In genomic region chr16:82329504-82330192, GRCh38 we compare ENCODE assay signal across 1 cellular context.
TF ChIP-seq lines count a peak whose summit lies in the region.

No MANE protein-coding gene starts in this region.

TF ChIP-seq in HepG2, 621 proteins besides CTCF, POLR2A, EP300 and RAD21 (continued from another document and continues in another):
- TF ChIP-seq ZSCAN12 (CRISPR knock-in tag; IDR thresholded peaks at IDR 0.05) = no peak
- no peak for TF ChIP-seq PHF8 (CRISPR knock-in tag; IDR thresholded peaks at IDR 0.05)
- TF ChIP-seq SNAI1 (CRISPR knock-in tag; IDR thresholded peaks at IDR 0.05; ENCODE audit: borderline replicate concordance) = no peak
- TF ChIP-seq KAT7 (CRISPR knock-in tag; IDR thresholded peaks at IDR 0.05; ENCODE audit: borderline replicate concordance) = no peak
- no peak for TF ChIP-seq HNRNPUL1 (IDR thresholded peaks at IDR 0.05; ENCODE audit: low read depth, low read length)
- TF ChIP-seq NR2F1 (CRISPR knock-in tag; IDR thresholded peaks at IDR 0.05) = no peak
- 0 out of 2 replicates have a peak, but pooled peaks have one; percentile 32 for TF ChIP-seq HNF1B (CRISPR knock-in tag; IDR thresholded peaks at IDR 0.05)
- TF ChIP-seq ZHX2 (IDR thresholded peaks at IDR 0.05; ENCODE audit: low read depth) = no peak
- no peak for TF ChIP-seq ZHX2 (CRISPR knock-in tag; IDR thresholded peaks at IDR 0.05; ENCODE audit: borderline replicate concordance)
- TF ChIP-seq FOXA3 (CRISPR knock-in tag; IDR thresholded peaks at IDR 0.05) = peak; percentile 81
- TF ChIP-seq PLSCR1 (CRISPR knock-in tag; IDR thresholded peaks at IDR 0.05; ENCODE audit: borderline replicate concordance) = no peak
- TF ChIP-seq ZNF644 (CRISPR knock-in tag; IDR thresholded peaks at IDR 0.05; ENCODE audit: low read depth) = peak; percentile 96
- no peak for TF ChIP-seq ZNF597 (CRISPR knock-in tag; IDR thresholded peaks at IDR 0.05)
- no peak for TF ChIP-seq ZBTB4 (CRISPR knock-in tag; IDR thresholded peaks at IDR 0.05; ENCODE audit: borderline replicate concordance)
- no peak for TF ChIP-seq BHLHE40 (IDR thresholded peaks at IDR 0.05; ENCODE audit: low read length)
- TF ChIP-seq CSRNP1 (CRISPR knock-in tag; IDR thresholded peaks at IDR 0.05) = no peak
- 0 out of 2 replicates have a peak, but pooled peaks have one; percentile 35 for TF ChIP-seq THAP11 (CRISPR knock-in tag; IDR thresholded peaks at IDR 0.05)
- no peak for TF ChIP-seq ZNF710 (CRISPR knock-in tag; IDR thresholded peaks at IDR 0.05; ENCODE audit: borderline replicate concordance)
- TF ChIP-seq GFI1 (CRISPR knock-in tag; IDR thresholded peaks at IDR 0.05; ENCODE audit: borderline replicate concordance) = no peak
- TF ChIP-seq GPN1 (CRISPR knock-in tag; IDR thresholded peaks at IDR 0.05; ENCODE audit: borderline replicate concordance) = no peak
- TF ChIP-seq U2AF1 (optimal IDR thresholded peaks at IDR 0.05; ENCODE audit: low read depth, low read length) = no peak
- TF ChIP-seq FUBP1 (CRISPR knock-in tag; IDR thresholded peaks at IDR 0.05; ENCODE audit: borderline replicate concordance) = no peak
- no peak for TF ChIP-seq ZNF281 (CRISPR knock-in tag; IDR thresholded peaks at IDR 0.05; ENCODE audit: borderline replicate concordance)
- TF ChIP-seq ZNF569 (CRISPR knock-in tag; IDR thresholded peaks at IDR 0.05; ENCODE audit: borderline replicate concordance) = no peak
- TF ChIP-seq PHF21A (CRISPR knock-in tag; IDR thresholded peaks at IDR 0.05) = peak; percentile 25; the same call in 1 of the 2 replicates
- TF ChIP-seq TSC22D2 (CRISPR knock-in tag; IDR thresholded peaks at IDR 0.05; ENCODE audit: borderline replicate concordance) = no peak
